27 cellular contexts compared by ENCODE assay signal in genomic region chr7:138086585-138087270, GRCh38. TPM values are rescaled to one million over a fixed set of nuclear protein-coding genes. Genes with fewer than 3 reads are reported as not detected.
DNase-seq lines count a peak whose midpoint lies in the region; ATAC-seq and TF ChIP-seq lines count a peak whose summit lies in the region.
"Had no signal": no experiment of that assay in that cellular context is flagged by ENCODE, and none has a peak within 500 bp of the region (broad histone marks: within the 10 kb centered on the region; RNA-seq: fewer than 3 reads in every experiment).

No MANE protein-coding gene starts in this region.

- in situ Hi-C loops in SK-MEL-5 (cut with HindIII; ENCODE audit: low pct_unique_long_range_greater_than_20kb, low sequenced_read_pairs) = no loop called here

- no peak overlapping the region for H3K9ac ChIP-seq in smooth muscle cell (ENCODE audit: low read depth)
- H3K9ac ChIP-seq: BLaER1 treated with 17β-estradiol and CSF1 and Interleukin-3, amounts not matched to agents 10 nM and 100 nM had no signal

- DNase-seq in SK-MEL-5 (ENCODE audit: low read depth, low spot score) = peak; percentile 43
- DNase-seq in left lobe of liver (ENCODE audit: low spot score) = no peak
- no peak for DNase-seq in right lobe of liver
- no peak for DNase-seq in smooth muscle cell (lab: John Stamatoyannopoulos, UW; ENCODE audit: unreplicated experiment)
- DNase-seq in SHP77 (lab: John Stamatoyannopoulos, UW) = no peak
- no peak for DNase-seq in mucosa of gallbladder (ENCODE audit: low spot score)
- DNase-seq in NCI-H2107 (lab: John Stamatoyannopoulos, UW) = no peak
- DNase-seq in HT-29 (ENCODE audit: low spot score) = no peak
- DNase-seq: 8988T; ACHN; AML-193; BE2C; Calu3; CD4-positive, alpha-beta T cell; CD8-positive, alpha-beta memory T cell; COR-L47; DMS53; DMS79 treated with DMSO at 0.1 percent for 48 hours; GF-D8; GOT3; HFFc6 had no signal

- no peaks in the 10 kb centered on the region for H4K20me1 ChIP-seq in smooth muscle cell (ENCODE audit: low read depth)
- H4K20me1 ChIP-seq: BLaER1 treated with 17β-estradiol and CSF1 and Interleukin-3, amounts not matched to agents 10 nM and 100 nM had no signal

- TF ChIP-seq CTCF in right lobe of liver (IDR thresholded peaks at IDR 0.05) (no peak), smooth muscle cell (IDR thresholded peaks at IDR 0.05; ENCODE audit: borderline replicate concordance, insufficient read depth, poor library complexity, severe bottlenecking) (no peak)

- intact Hi-C loops in right lobe of liver (cut with DNase I) = no loop called here

- H3K4me1 ChIP-seq in right lobe of liver (peaks cover 0 to 81% (median 14%) of the 10 kb centered on the region in 4 donors), smooth muscle cell (ENCODE audit: low read depth) (no peaks in the 10 kb centered on the region)
- H3K4me1 ChIP-seq: BE2C, HAP-1 had no signal

- H3K36me3 ChIP-seq in right lobe of liver (peaks cover 0 to 21% (median 2%) of the 10 kb centered on the region in 4 donors), smooth muscle cell (ENCODE audit: low read depth) (no peaks in the 10 kb centered on the region)
- H3K36me3 ChIP-seq: BE2C; BLaER1 treated with 17β-estradiol and CSF1 and Interleukin-3, amounts not matched to agents 10 nM and 100 nM; HAP-1 had no signal

- peak overlapping the region; percentile 43 for H2AFZ ChIP-seq in smooth muscle cell (ENCODE audit: low read depth)

- no peaks in the 10 kb centered on the region for H3K27me3 ChIP-seq in right lobe of liver
- H3K27me3 ChIP-seq in smooth muscle cell (ENCODE audit: low read depth) = no peaks in the 10 kb centered on the region
- H3K27me3 ChIP-seq: BE2C; BLaER1 treated with 17β-estradiol and CSF1 and Interleukin-3, amounts not matched to agents 10 nM and 100 nM had no signal

- 42% methylated on average over 5 of the region's 5 CpGs for WGBS in right lobe of liver (ENCODE audit: insufficient coverage, low coverage, low lambda C conversion rate, missing lambda C conversion rate)
- 97% methylated on average over 5 of the region's 5 CpGs for WGBS in smooth muscle cell (ENCODE audit: low lambda C conversion rate)

- TF ChIP-seq POLR2A in right lobe of liver (IDR thresholded peaks at IDR 0.05) = no peak

- H3K9me3 ChIP-seq in right lobe of liver (no peaks in the 10 kb centered on the region), smooth muscle cell (replicated peaks; ENCODE audit: low read depth) (no peaks in the 10 kb centered on the region)
- H3K9me3 ChIP-seq: A549; BE2C; BLaER1 treated with 17β-estradiol and CSF1 and Interleukin-3, amounts not matched to agents 10 nM and 100 nM had no signal

- no peaks in the 10 kb centered on the region for H3K79me2 ChIP-seq in smooth muscle cell (ENCODE audit: low read depth)

- H3K4me3 ChIP-seq in right lobe of liver = peak overlapping the region in 2 of 3 donors; percentile 26 to 27
- H3K4me3 ChIP-seq in smooth muscle cell = no peak overlapping the region
- H3K4me3 ChIP-seq: A549; BLaER1 treated with 17β-estradiol and CSF1 and Interleukin-3, amounts not matched to agents 10 nM and 100 nM; HAP-1 had no signal

- no peak overlapping the region for H3K4me2 ChIP-seq in smooth muscle cell
- H3K4me2 ChIP-seq: A549; BLaER1 treated with 17β-estradiol and CSF1 and Interleukin-3, amounts not matched to agents 10 nM and 100 nM had no signal

- no peaks in the 10 kb centered on the region for H3F3A ChIP-seq in smooth muscle cell (ENCODE audit: low read depth)

- H3K27ac ChIP-seq in right lobe of liver = peak overlapping the region; percentile 33 to 66 (median 60)
- no peak overlapping the region for H3K27ac ChIP-seq in smooth muscle cell (ENCODE audit: low read depth)
- H3K27ac ChIP-seq: A549; BLaER1 treated with 17β-estradiol and CSF1 and Interleukin-3, amounts not matched to agents 10 nM and 100 nM had no signal

- ATAC-seq in left lobe of liver (peak; percentile 70), right lobe of liver (peak; percentile 72 to 77 (median 73))
- ATAC-seq: A549 had no signal

RNA-seq across cellular contexts. Expression of gene AKR1D1, which starts 10.5 kb away (rescaled TPM):
- 0.13 TPM in 1 of 2 replicates, not detected in the other for total RNA-seq in SK-MEL-5 (2014; rRNA removed; shearing (Covaris generic))
- not detected in 2 replicates for polyA plus RNA-seq in SK-MEL-5 (2015; cell fraction: cytosol; rRNA removed)
- polyA plus RNA-seq in SK-MEL-5 (2015; cell fraction: nucleus; rRNA removed) = not detected in 2 replicates
- total RNA-seq in left lobe of liver (206 TPM), right lobe of liver (100 to 1,000 TPM in 2 of 6 experiments, 10 to 100 TPM in 4; 43.8 to 332 (median 93.6) TPM), smooth muscle cell (not detected in 2 replicates), mucosa of gallbladder (0.37 TPM)
- polyA plus RNA-seq in smooth muscle cell = not detected in 2 replicates
- not detected in 2 replicates for total RNA-seq in HT-29 (2014; rRNA removed; shearing (Covaris generic))
- total RNA-seq: Calu3; CD4-positive, alpha-beta T cell; CD8-positive, alpha-beta memory T cell; Daoy; G401 had no signal
- polyA plus RNA-seq: CD14-positive monocyte; CD8-positive, alpha-beta memory T cell had no signal

Comparison
In these comparisons a context has a peak if more than half of its experiments do, and no peak if none do; other contexts are left out.
1. RNA of gene AKR1D1, which starts 10.5 kb away (total RNA-seq): 206 TPM in left lobe of liver (single experiment) and 43.8 to 332 TPM in right lobe of liver; 0.37 TPM in mucosa of gallbladder (single experiment), 0.13 TPM in SK-MEL-5, not detected in smooth muscle cell and not detected in HT-29; every median in the first group is over 10 times any median in the second.